19 cellular contexts compared by ENCODE assay signal in the genomic region with DNA sequence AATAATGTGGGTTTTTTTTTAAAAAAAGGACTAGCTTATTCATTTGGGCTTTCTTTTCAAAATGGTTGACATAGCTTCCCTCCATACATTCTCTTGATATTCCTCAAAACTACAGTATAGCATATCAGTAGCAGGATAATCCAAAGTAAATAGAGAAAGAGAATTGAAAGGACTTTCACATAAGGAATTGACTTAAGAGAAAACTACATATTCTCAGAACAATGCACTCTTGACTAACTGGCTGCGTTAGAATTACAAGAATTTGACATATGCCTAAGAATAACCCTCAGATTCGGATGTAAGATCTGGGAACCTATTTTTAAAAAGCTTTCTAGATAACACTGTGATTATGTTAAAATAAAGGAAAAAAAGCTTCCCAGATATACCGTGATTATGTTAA. TPM values are rescaled to one million over a fixed set of nuclear protein-coding genes. Genes with fewer than 3 reads are reported as not detected.
DNase-seq lines count a peak whose midpoint lies in the region; ATAC-seq and TF ChIP-seq lines count a peak whose summit lies in the region.
"Had no signal": no experiment of that assay in that cellular context is flagged by ENCODE, and none has a peak within 500 bp of the region (broad histone marks: within the 10 kb centered on the region; RNA-seq: fewer than 3 reads in every experiment).

No MANE protein-coding gene starts in this region.

- TF ChIP-seq CTCF in SK-N-SH (IDR thresholded peaks at IDR 0.05) (no peak), brain microvascular endothelial cell (IDR thresholded peaks at IDR 0.05; ENCODE audit: low read depth, low read length, missing control alignments) (no peak), right lobe of liver (IDR thresholded peaks at IDR 0.05) (no peak), type B pancreatic cell (conservative IDR thresholded peaks at IDR 0.05) (no peak)

- H3K4me3 Mint-ChIP-seq in type B pancreatic cell, result peak overlapping the region; percentile 99
- no peak overlapping the region for H3K4me3 Mint-ChIP-seq in activated naive CD4-positive, alpha-beta T cell treated with anti-CD3 and anti-CD28 coated beads for 36 hours
- H3K4me3 Mint-ChIP-seq: T-helper 1 cell treated with Interleukin-12 subunit alpha and Interleukin-12 subunit beta and Interleukin-4 antibody, amounts not matched to agents 30 μg/mL and 1 μg/mL, for 36 hours had no signal

- H3K36me3 Mint-ChIP-seq in type B pancreatic cell, result peaks cover 23% of the 10 kb centered on the region
- H3K36me3 Mint-ChIP-seq in activated naive CD4-positive, alpha-beta T cell treated with anti-CD3 and anti-CD28 coated beads for 36 hours (ENCODE audit: low read depth), result peaks cover 13% of the 10 kb centered on the region

- TF ChIP-seq RAD21 in SK-N-SH (IDR thresholded peaks at IDR 0.05; ENCODE audit: low read length), result no peak

- H3K9me3 Mint-ChIP-seq in type B pancreatic cell, result no peaks in the 10 kb centered on the region
- H3K9me3 Mint-ChIP-seq in activated naive CD4-positive, alpha-beta T cell treated with anti-CD3 and anti-CD28 coated beads for 36 hours, result no peaks in the 10 kb centered on the region
- H3K9me3 Mint-ChIP-seq: T-helper 1 cell treated with Interleukin-12 subunit alpha and Interleukin-12 subunit beta and Interleukin-4 antibody, amounts not matched to agents 30 μg/mL and 1 μg/mL, for 36 hours had no signal

- no peak for TF ChIP-seq POLR2A in right lobe of liver (IDR thresholded peaks at IDR 0.05)

- WGBS in SK-N-SH (ENCODE audit: low lambda C conversion rate), result 43% methylated on average over 3 of the region's 3 CpGs
- WGBS in right lobe of liver (ENCODE audit: insufficient coverage, low coverage, low lambda C conversion rate, missing lambda C conversion rate), result 23% methylated on average over 3 of the region's 3 CpGs

- H3K9me3 ChIP-seq in SK-N-SH (no peaks in the 10 kb centered on the region), right lobe of liver (no peaks in the 10 kb centered on the region)
- H3K9me3 ChIP-seq: BLaER1 treated with 17β-estradiol and CSF1 and Interleukin-3, amounts not matched to agents 10 nM and 100 nM; esophagus muscularis mucosa; pancreas; thyroid gland had no signal

- H3K9me2 ChIP-seq in SK-N-SH, result no peaks in the 10 kb centered on the region

- peak overlapping the region; percentile 88; the same call in 1 of the 2 replicates for H3K9ac ChIP-seq in SK-N-SH

- peaks cover 36% of the 10 kb centered on the region for H3F3A ChIP-seq in SK-N-SH (replicated peaks; ENCODE audit: insufficient read depth)

- H3K36me3 ChIP-seq in SK-N-SH (replicated peaks in 1 of 2; ENCODE audit: control insufficient read depth in 1 of 2, insufficient read depth in 2 of 2, low read length in 1 of 2) (peaks cover 12 to 24% of the 10 kb centered on the region in 2 experiments), brain microvascular endothelial cell (replicated peaks) (peaks cover 8% of the 10 kb centered on the region), right lobe of liver (peaks cover 0 to 27% (median 12%) of the 10 kb centered on the region in 4 donors)
- H3K36me3 ChIP-seq: pancreas, thyroid gland had no signal

- in situ Hi-C loops in brain microvascular endothelial cell (cut with HindIII; ENCODE audit: low pct_ligation_motif_present, low sequenced_read_pairs), result no loop called here

- DNase-seq in SK-N-SH, result no peak
- DNase-seq in brain microvascular endothelial cell, result no peak
- DNase-seq in right lobe of liver, result no peak
- no peak for DNase-seq in type B pancreatic cell (ENCODE audit: extremely low spot score, unreplicated experiment)
- no peak for DNase-seq in SHP77 (lab: John Stamatoyannopoulos, UW)
- no peak for DNase-seq in activated naive CD4-positive, alpha-beta T cell treated with anti-CD3 and anti-CD28 coated beads for 36 hours
- no peak for DNase-seq in NCI-H446 treated with DMSO at 0.1 percent for 48 hours (lab: John Stamatoyannopoulos, UW)
- DNase-seq: activated effector memory CD4-positive, alpha-beta T cell treated with anti-CD3 and anti-CD28 coated beads, Interleukin-2, amount 50 U/mL, for 16 hours; aorta; KBM-7; midbrain had no signal

- peak overlapping the region; percentile 80 for H3K4me2 ChIP-seq in SK-N-SH

- H2AFZ ChIP-seq in SK-N-SH (ENCODE audit: low read depth), result no peak overlapping the region

- H3K27me3 Mint-ChIP-seq in type B pancreatic cell, result no peaks in the 10 kb centered on the region
- no peaks in the 10 kb centered on the region for H3K27me3 Mint-ChIP-seq in activated naive CD4-positive, alpha-beta T cell treated with anti-CD3 and anti-CD28 coated beads for 36 hours (ENCODE audit: low read depth)

- H3K27me3 ChIP-seq in SK-N-SH (ENCODE audit: insufficient read depth), result no peaks in the 10 kb centered on the region
- no peaks in the 10 kb centered on the region for H3K27me3 ChIP-seq in brain microvascular endothelial cell (replicated peaks)
- H3K27me3 ChIP-seq in right lobe of liver, result no peaks in the 10 kb centered on the region
- H3K27me3 ChIP-seq: BLaER1 treated with 17β-estradiol and CSF1 and Interleukin-3, amounts not matched to agents 10 nM and 100 nM; esophagus muscularis mucosa; pancreas; thyroid gland had no signal

- intact Hi-C loops in right lobe of liver (cut with DNase I), result no loop called here
- intact Hi-C loops in activated naive CD4-positive, alpha-beta T cell treated with anti-CD3 and anti-CD28 coated beads for 36 hours (cut with micrococcal nuclease), result no loop called here

- POLR2A ChIA-PET in SK-N-SH (lab: Yijun Ruan, JAX), result interaction anchor here (1.0 kb wide), 1 partner anchor 73 kb away, joined by 3 read pairs; the partner anchor contains the start of gene CHD1L

- H3K4me1 Mint-ChIP-seq in type B pancreatic cell (ENCODE audit: unreplicated experiment), result peaks cover 17% of the 10 kb centered on the region
- peaks cover 31% of the 10 kb centered on the region for H3K4me1 Mint-ChIP-seq in activated naive CD4-positive, alpha-beta T cell treated with anti-CD3 and anti-CD28 coated beads for 36 hours (ENCODE audit: low read depth)

- peaks cover 70% of the 10 kb centered on the region for H3K79me2 ChIP-seq in SK-N-SH (ENCODE audit: insufficient read depth)

- no peaks in the 10 kb centered on the region for H4K20me1 ChIP-seq in SK-N-SH (ENCODE audit: insufficient read depth)
- H4K20me1 ChIP-seq: BLaER1 treated with 17β-estradiol and CSF1 and Interleukin-3, amounts not matched to agents 10 nM and 100 nM had no signal

- peak overlapping the region; percentile 22 to 92; a peak in 3 of 4 replicates for H3K27ac ChIP-seq in SK-N-SH (ENCODE audit: low read depth in 2 of 2, low read length in 1 of 2)
- peak overlapping the region; percentile 92 for H3K27ac ChIP-seq in brain microvascular endothelial cell
- peak overlapping the region; percentile 24 to 93 (median 92) for H3K27ac ChIP-seq in right lobe of liver
- H3K27ac ChIP-seq: 22Rv1; BLaER1 treated with 17β-estradiol and CSF1 and Interleukin-3, amounts not matched to agents 10 nM and 100 nM; esophagus muscularis mucosa; thyroid gland had no signal

- TF ChIP-seq EP300 in SK-N-SH (IDR thresholded peaks at IDR 0.05; ENCODE audit: borderline replicate concordance in 1 of 2, low read depth in 1 of 2, low read length in 1 of 2), result no peak

- CTCF ChIA-PET in SK-N-SH (lab: Yijun Ruan, JAX), result interaction anchor here (6.1 kb wide), 1 partner anchor 73 kb away, joined by 51 read pairs; the partner anchor contains the start of gene CHD1L
- CTCF ChIA-PET in activated naive CD4-positive, alpha-beta T cell treated with anti-CD3 and anti-CD28 coated beads for 36 hours (lab: Charles Lee), result interaction anchor here (1.2 to 2.6 kb wide), 2 partner anchors 73 to 75 kb away, joined by 5 to 10 read pairs; partner anchors contain the start of gene CHD1L

- peaks cover 27 to 28% of the 10 kb centered on the region in 2 experiments; a peak in 3 of 4 replicates for H3K4me1 ChIP-seq in SK-N-SH (ENCODE audit: control insufficient read depth in 1 of 2, insufficient read depth in 2 of 2, low read depth in 1 of 2, low read length in 1 of 2)
- peaks cover 0 to 29% (median 3%) of the 10 kb centered on the region in 4 donors for H3K4me1 ChIP-seq in right lobe of liver

- ATAC-seq in SK-N-SH treated with all-trans-retinoic acid at 6 μM for 48 hours (no peak), right lobe of liver (no peak)
- ATAC-seq: activated CD4-positive, CD25-positive, alpha-beta regulatory T cell treated with anti-CD3 and anti-CD28 coated beads, Interleukin-2, amount 50 U/mL, for 24 hours; pancreas had no signal

- H3K27ac Mint-ChIP-seq in type B pancreatic cell, result no peak overlapping the region
- no peak overlapping the region for H3K27ac Mint-ChIP-seq in activated naive CD4-positive, alpha-beta T cell treated with anti-CD3 and anti-CD28 coated beads for 36 hours
- H3K27ac Mint-ChIP-seq: T-helper 1 cell treated with Interleukin-12 subunit alpha and Interleukin-12 subunit beta and Interleukin-4 antibody, amounts not matched to agents 30 μg/mL and 1 μg/mL, for 36 hours had no signal

- H3K4me3 ChIP-seq in SK-N-SH (ENCODE audit: low read depth in 2 of 2, low read length in 1 of 2) (peak overlapping the region in 1 of 2 experiments; percentile 87; a peak in 1 of 4 replicates), brain microvascular endothelial cell (ENCODE audit: low read depth, low read length) (no peak overlapping the region), right lobe of liver (peak overlapping the region in 2 of 3 donors; percentile 86 to 91)
- H3K4me3 ChIP-seq: BLaER1 treated with 17β-estradiol and CSF1 and Interleukin-3, amounts not matched to agents 10 nM and 100 nM; esophagus muscularis mucosa; pancreas; thyroid gland had no signal

TF ChIP-seq in SK-N-SH, 30 proteins besides CTCF, POLR2A, EP300 and RAD21 (continues in another document):
- TF ChIP-seq NFIC (IDR thresholded peaks at IDR 0.05; ENCODE audit: borderline replicate concordance), result no peak

RNA-seq across cellular contexts. Expression of gene PRKAB2, which starts 3.1 kb away (rescaled TPM):
- 6.2 and 9.4 TPM in 2 replicates for polyA plus RNA-seq in SK-N-SH (2012; rRNA removed)
- 5.6 TPM in 2 replicates for polyA plus RNA-seq in SK-N-SH (2012; cell fraction: cytosol; rRNA removed)
- 14.9 and 30.6 TPM in 2 replicates for polyA plus RNA-seq in SK-N-SH (2012; cell fraction: nucleus; rRNA removed)
- total RNA-seq in right lobe of liver (10 to 100 TPM; 10.8 to 54.0 (median 25.9) TPM), type B pancreatic cell (ENCODE audit: low replicate concordance) (16.9 and 23.1 TPM in 2 replicates)
- total RNA-seq in activated naive CD4-positive, alpha-beta T cell treated with anti-CD3 and anti-CD28 coated beads for 36 hours, result 1 to 10 TPM; 3.4 to 4.4 TPM

RNA-seq across cellular contexts. Expression of gene FMO5, which starts 56.0 kb away (rescaled TPM):
- polyA plus RNA-seq in SK-N-SH (2012; rRNA removed), result 0.30 and 0.50 TPM in 2 replicates
- 0.55 and 0.76 TPM in 2 replicates for polyA plus RNA-seq in SK-N-SH (2012; cell fraction: cytosol; rRNA removed)
- 1.2 and 1.4 TPM in 2 replicates for polyA plus RNA-seq in SK-N-SH (2012; cell fraction: nucleus; rRNA removed)
- total RNA-seq in right lobe of liver, result 100 to 1,000 TPM in 3 of 6 experiments, 10 to 100 TPM in 3; 55.0 to 482 (median 99.6) TPM
- total RNA-seq in type B pancreatic cell (ENCODE audit: low replicate concordance), result 2.4 and 3.8 TPM in 2 replicates
- under 1 TPM in 1 of 2 experiments, not detected in 1; 0.14 TPM for total RNA-seq in activated naive CD4-positive, alpha-beta T cell treated with anti-CD3 and anti-CD28 coated beads for 36 hours

Comparison
In these comparisons a context has a peak if more than half of its experiments do, and no peak if none do; other contexts are left out.
1. RNA of gene FMO5, which starts 56.0 kb away (total RNA-seq): 55.0 to 482 TPM in right lobe of liver; 2.4 to 3.8 TPM in type B pancreatic cell and 0.14 TPM in activated naive CD4-positive, alpha-beta T cell treated with anti-CD3 and anti-CD28 coated beads for 36 hours; every median in the first group is over 10 times any median in the second.
2. Peak in every context shown above with its lines, with median percentiles within 50 percentile points of each other: H3K27ac ChIP-seq.